In the genomic region with DNA sequence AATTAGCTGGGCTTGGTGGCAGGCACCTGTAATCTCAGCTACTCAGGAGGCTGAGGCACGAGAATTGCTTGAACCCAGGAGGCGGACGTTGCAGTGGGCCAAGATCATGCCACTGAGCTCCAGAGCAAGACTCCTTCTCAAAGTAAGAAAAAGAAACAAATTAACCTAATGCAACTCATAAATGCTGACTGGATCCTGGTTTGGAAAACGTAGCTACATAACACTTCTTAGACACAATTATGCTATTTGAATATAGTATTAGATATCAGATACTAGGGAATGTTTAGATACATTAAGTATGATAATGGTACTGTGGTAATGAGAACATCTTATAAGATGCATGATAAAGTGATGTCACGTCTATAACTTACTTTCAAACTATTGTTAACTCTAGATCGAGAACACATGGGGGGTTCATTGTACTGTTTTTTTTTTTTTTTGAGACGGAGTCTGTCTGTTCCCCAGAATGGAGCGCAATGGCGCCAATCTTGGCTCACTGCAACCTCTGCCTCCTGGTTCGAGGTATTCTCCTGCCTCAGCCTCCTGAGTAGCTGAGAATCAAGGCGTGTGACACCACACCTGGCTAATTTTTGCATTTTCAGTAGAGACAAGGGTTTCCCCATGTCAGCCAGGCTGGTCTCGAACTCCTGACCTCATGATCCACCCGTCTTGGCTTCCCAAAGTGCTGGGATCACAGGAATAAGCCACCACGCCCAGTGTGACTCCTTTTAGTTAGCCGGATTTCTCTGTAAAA, we compare ENCODE assay signal across 1 cellular context.
A peak's percentile ranks its signal among the peaks of the same experiment; 100 is the strongest.
TF ChIP-seq lines count a peak whose summit lies in the region.

No MANE protein-coding gene starts in this region.

TF ChIP-seq in K562, 482 proteins besides CTCF, POLR2A, EP300 and RAD21:
- no peak for TF ChIP-seq ZNF57 (CRISPR knock-in tag; IDR thresholded peaks at IDR 0.05)
- TF ChIP-seq SRSF9 (IDR thresholded peaks at IDR 0.05; ENCODE audit: borderline replicate concordance, low read depth, low read length) = no peak
- no peak for TF ChIP-seq RFX1 (IDR thresholded peaks at IDR 0.05)
- no peak for TF ChIP-seq DPF2 (IDR thresholded peaks at IDR 0.05)
- no peak for TF ChIP-seq NFATC3 (IDR thresholded peaks at IDR 0.05)
- no peak for TF ChIP-seq ZNF124 (CRISPR knock-in tag; IDR thresholded peaks at IDR 0.05)
- no peak for TF ChIP-seq TAF1 (IDR thresholded peaks at IDR 0.05; ENCODE audit: control insufficient read depth, extremely low read depth, insufficient read depth, low read length, severe bottlenecking)
- no peak for TF ChIP-seq EGR1 (conservative IDR thresholded peaks at IDR 0.05)
- TF ChIP-seq POLR2AphosphoS2 (IDR thresholded peaks at IDR 0.05; ENCODE audit: low read length) = 0 out of 2 replicates have a peak, but pooled peaks have one; percentile 15
- TF ChIP-seq, protein P1, sequence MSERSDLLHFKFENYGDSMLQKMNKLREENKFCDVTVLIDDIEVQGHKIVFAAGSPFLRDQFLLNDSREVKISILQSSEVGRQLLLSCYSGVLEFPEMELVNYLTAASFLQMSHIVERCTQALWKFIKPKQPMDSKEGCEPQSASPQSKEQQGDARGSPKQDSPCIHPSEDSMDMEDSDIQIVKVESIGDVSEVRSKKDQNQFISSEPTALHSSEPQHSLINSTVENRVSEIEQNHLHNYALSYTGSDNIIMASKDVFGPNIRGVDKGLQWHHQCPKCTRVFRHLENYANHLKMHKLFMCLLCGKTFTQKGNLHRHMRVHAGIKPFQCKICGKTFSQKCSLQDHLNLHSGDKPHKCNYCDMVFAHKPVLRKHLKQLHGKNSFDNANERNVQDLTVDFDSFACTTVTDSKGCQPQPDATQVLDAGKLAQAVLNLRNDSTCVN (CRISPR knock-in tag; IDR thresholded peaks at IDR 0.05) = no peak
- TF ChIP-seq NR2C1 (IDR thresholded peaks at IDR 0.05) = no peak
- no peak for TF ChIP-seq NR2C1 (tag; IDR thresholded peaks at IDR 0.05)
- no peak for TF ChIP-seq POLR3A (IDR thresholded peaks at IDR 0.05; ENCODE audit: borderline replicate concordance, extremely low read depth, insufficient read depth, insufficient read length)
- no peak for TF ChIP-seq EZH2 (IDR thresholded peaks at IDR 0.05; ENCODE audit: borderline replicate concordance, low read depth, low read length)
- TF ChIP-seq POU5F1 (IDR thresholded peaks at IDR 0.05; ENCODE audit: borderline replicate concordance, low read depth, low read length, partially characterized antibody) = no peak
- peak; percentile 32 for TF ChIP-seq POLR2B (IDR thresholded peaks at IDR 0.05; ENCODE audit: low read depth, partially characterized antibody)
- TF ChIP-seq, protein P2, sequence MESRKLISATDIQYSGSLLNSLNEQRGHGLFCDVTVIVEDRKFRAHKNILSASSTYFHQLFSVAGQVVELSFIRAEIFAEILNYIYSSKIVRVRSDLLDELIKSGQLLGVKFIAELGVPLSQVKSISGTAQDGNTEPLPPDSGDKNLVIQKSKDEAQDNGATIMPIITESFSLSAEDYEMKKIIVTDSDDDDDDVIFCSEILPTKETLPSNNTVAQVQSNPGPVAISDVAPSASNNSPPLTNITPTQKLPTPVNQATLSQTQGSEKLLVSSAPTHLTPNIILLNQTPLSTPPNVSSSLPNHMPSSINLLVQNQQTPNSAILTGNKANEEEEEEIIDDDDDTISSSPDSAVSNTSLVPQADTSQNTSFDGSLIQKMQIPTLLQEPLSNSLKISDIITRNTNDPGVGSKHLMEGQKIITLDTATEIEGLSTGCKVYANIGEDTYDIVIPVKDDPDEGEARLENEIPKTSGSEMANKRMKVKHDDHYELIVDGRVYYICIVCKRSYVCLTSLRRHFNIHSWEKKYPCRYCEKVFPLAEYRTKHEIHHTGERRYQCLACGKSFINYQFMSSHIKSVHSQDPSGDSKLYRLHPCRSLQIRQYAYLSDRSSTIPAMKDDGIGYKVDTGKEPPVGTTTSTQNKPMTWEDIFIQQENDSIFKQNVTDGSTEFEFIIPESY (CRISPR knock-in tag; IDR thresholded peaks at IDR 0.05) = 0 out of 2 replicates have a peak, but pooled peaks have one; percentile 39
- TF ChIP-seq ZBTB2 (IDR thresholded peaks at IDR 0.05) = no peak
- peak; percentile 25; the same call in 1 of the 2 replicates for TF ChIP-seq SUPT5H (IDR thresholded peaks at IDR 0.05)
- TF ChIP-seq ZNF384 (IDR thresholded peaks at IDR 0.05; ENCODE audit: low read depth, low read length) = no peak
- no peak for TF ChIP-seq NONO (IDR thresholded peaks at IDR 0.05; ENCODE audit: low read depth in 2 of 2, low read length in 1 of 2)
- TF ChIP-seq, protein P3, sequence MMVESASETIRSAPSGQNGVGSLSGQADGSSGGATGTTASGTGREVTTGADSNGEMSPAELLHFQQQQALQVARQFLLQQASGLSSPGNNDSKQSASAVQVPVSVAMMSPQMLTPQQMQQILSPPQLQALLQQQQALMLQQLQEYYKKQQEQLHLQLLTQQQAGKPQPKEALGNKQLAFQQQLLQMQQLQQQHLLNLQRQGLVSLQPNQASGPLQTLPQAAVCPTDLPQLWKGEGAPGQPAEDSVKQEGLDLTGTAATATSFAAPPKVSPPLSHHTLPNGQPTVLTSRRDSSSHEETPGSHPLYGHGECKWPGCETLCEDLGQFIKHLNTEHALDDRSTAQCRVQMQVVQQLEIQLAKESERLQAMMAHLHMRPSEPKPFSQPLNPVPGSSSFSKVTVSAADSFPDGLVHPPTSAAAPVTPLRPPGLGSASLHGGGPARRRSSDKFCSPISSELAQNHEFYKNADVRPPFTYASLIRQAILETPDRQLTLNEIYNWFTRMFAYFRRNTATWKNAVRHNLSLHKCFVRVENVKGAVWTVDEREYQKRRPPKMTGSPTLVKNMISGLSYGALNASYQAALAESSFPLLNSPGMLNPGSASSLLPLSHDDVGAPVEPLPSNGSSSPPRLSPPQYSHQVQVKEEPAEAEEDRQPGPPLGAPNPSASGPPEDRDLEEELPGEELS (CRISPR knock-in tag; IDR thresholded peaks at IDR 0.05; ENCODE audit: borderline replicate concordance) = no peak
- TF ChIP-seq JUNB (CRISPR knock-in tag; conservative IDR thresholded peaks at IDR 0.05) = no peak
